Comparison of ENCODE assay signal across 13 cellular contexts in the genomic region with DNA sequence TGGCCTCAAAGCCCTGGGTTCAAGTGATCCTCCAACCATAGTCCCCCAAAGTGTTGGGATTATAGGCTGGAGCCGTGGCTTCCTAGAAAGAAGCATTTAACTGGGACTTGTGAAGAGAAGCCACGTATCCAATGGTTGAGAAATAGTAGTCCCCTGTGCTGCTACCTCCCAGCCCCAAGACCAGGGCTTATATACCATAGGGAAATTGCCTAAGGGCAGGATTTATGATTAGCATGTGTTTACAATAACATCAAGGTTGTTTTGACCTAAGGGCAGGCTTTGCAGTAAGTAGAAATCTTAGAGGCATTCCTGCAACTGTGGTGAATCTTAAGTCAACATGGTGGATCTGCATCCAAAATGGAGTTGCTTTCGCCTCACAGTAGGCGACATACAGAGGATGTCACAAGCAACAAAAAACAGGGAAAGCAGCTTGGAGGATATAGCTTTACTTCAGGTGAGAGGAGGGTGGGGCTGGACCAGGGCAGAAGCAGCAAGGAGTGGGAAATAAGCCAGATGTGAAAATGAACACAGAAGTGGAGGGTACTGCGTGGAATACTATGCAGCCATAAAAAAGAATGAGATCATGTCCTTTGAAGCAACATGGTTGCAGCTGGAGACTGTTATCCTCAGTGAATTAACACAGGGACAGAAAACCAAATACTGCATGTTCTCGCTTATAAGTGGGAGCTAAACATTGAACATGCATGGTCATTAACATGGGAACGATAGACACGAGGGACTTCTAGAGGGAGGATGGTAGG. TPM values are rescaled to one million over a fixed set of nuclear protein-coding genes. Genes with fewer than 3 reads are reported as not detected.
A peak's percentile ranks its signal among the peaks of the same experiment; 100 is the strongest.
DNase-seq lines count a peak whose midpoint lies in the region; ATAC-seq, FAIRE-seq and TF ChIP-seq lines count a peak whose summit lies in the region.
"Had no signal": no experiment of that assay in that cellular context is flagged by ENCODE, and none has a peak within 500 bp of the region (broad histone marks: within the 10 kb centered on the region; RNA-seq: fewer than 3 reads in every experiment).

No MANE protein-coding gene starts in this region.

- intact Hi-C loops in HepG2 (cut with micrococcal nuclease; ENCODE audit: unreplicated experiment) (no loop called here), right lobe of liver (cut with DNase I) (no loop called here), K562 (cut with micrococcal nuclease) (loop anchor here (10.0 kb wide), 1 partner anchor 112 kb away; no protein-coding TSS in a partner anchor), vagina (cut with DNase I) (no loop called here)

- no peaks in the 10 kb centered on the region for H3K9me1 ChIP-seq in K562 (ENCODE audit: control insufficient read depth, insufficient read depth, low read length)

- in situ Hi-C loops in HepG2 (cut with HindIII; ENCODE audit: extremely low pct_ligation_motif_present, low pct_unique_long_range_greater_than_20kb) (no loop called here), K562 (cut with MboI) (no loop called here)

- TF ChIP-seq RAD21 in HepG2 (CRISPR knock-in tag; IDR thresholded peaks at IDR 0.05) (no peak), K562 (CRISPR knock-in tag; conservative IDR thresholded peaks at IDR 0.05 in 1 of 2, IDR thresholded peaks at IDR 0.05 in 1 of 2) (no peak)

- no peak for TF ChIP-seq EP300 in HepG2 (IDR thresholded peaks at IDR 0.05; ENCODE audit: low read depth in 2 of 2, low read length in 2 of 2)
- TF ChIP-seq EP300 in HepG2 (CRISPR knock-in tag; IDR thresholded peaks at IDR 0.05; ENCODE audit: borderline replicate concordance) = no peak
- TF ChIP-seq EP300 in K562 (IDR thresholded peaks at IDR 0.05; ENCODE audit: low read length) = no peak

- H3K4me3 ChIP-seq in HepG2 (replicated peaks in 1 of 3; ENCODE audit: insufficient read depth in 1 of 3, low read depth in 2 of 3, low read length in 3 of 3) = no peak overlapping the region
- no peak overlapping the region for H3K4me3 ChIP-seq in right lobe of liver
- H3K4me3 ChIP-seq in K562 = no peak overlapping the region
- no peak overlapping the region for H3K4me3 ChIP-seq in mesodermal cell (ENCODE audit: extremely low read depth, insufficient read depth, low read length, poor library complexity, severe bottlenecking)
- H3K4me3 ChIP-seq in vagina = no peak overlapping the region
- no peak overlapping the region for H3K4me3 ChIP-seq in foreskin fibroblast (ENCODE audit: low read depth in 1 of 2, low read length in 2 of 2)
- H3K4me3 ChIP-seq: GM12878 had no signal

- FAIRE-seq in HepG2 (lab: Jason Lieb, UNC) (no peak), K562 (lab: Jason Lieb, UNC) (no peak)
- FAIRE-seq: GM12878, urothelium cell line had no signal

- H2AFZ ChIP-seq in HepG2 (ENCODE audit: low read length) = no peak overlapping the region
- H2AFZ ChIP-seq in K562 (ENCODE audit: low read depth, low read length) = no peak overlapping the region

- no peak for DNase-seq in HepG2 (ENCODE audit: low spot score)
- no peak for DNase-seq in right lobe of liver
- no peak for DNase-seq in K562 (ENCODE audit: extremely low read depth in 1 of 4, low spot score in 3 of 4)
- DNase-seq in vagina (ENCODE audit: extremely low spot score in 2 of 2) = no peak
- no peak for DNase-seq in activated CD4-positive, alpha-beta T cell treated with anti-CD3 and anti-CD28 coated beads for 4 hours
- DNase-seq in foreskin fibroblast = no peak
- DNase-seq: activated CD4-positive, alpha-beta T cell treated with anti-CD3 and anti-CD28 coated beads for 1 hour; DND-41; NCI-H1417 treated with DMSO at 0.1 percent for 48 hours had no signal

- no peak overlapping the region for H3K9ac ChIP-seq in HepG2 (ENCODE audit: insufficient read depth, low read depth, low read length)
- no peak overlapping the region for H3K9ac ChIP-seq in K562 (ENCODE audit: insufficient read depth in 1 of 2, low read depth in 2 of 2, low read length in 2 of 2)

- WGBS in HepG2 (ENCODE audit: low lambda C conversion rate) = 76% methylated on average over 8 of the region's 8 CpGs
- WGBS in right lobe of liver (ENCODE audit: insufficient coverage, low coverage, low lambda C conversion rate, missing lambda C conversion rate) = 88% methylated on average over 8 of the region's 8 CpGs
- 36% methylated on average over 8 of the region's 8 CpGs for whole genome bisulfite sequencing in K562 (ENCODE audit: insufficient coverage, low coverage, missing lambda C conversion rate)
- WGBS in mesodermal cell (ENCODE audit: insufficient coverage in 2 of 2), 2 experiments = 91 to 96% methylated on average over 7 to 8 of the region's 8 CpGs

- H3K4me1 ChIP-seq in HepG2 (ENCODE audit: insufficient read depth, low read length) (peaks cover 40% of the 10 kb centered on the region), right lobe of liver (no peaks in the 10 kb centered on the region), K562 (replicated peaks in 1 of 2; ENCODE audit: control insufficient read depth in 2 of 2, insufficient read depth in 2 of 2, low read length in 2 of 2) (peaks cover 0 to 2% of the 10 kb centered on the region in 2 experiments; a peak in 1 of 5 replicates), mesodermal cell (ENCODE audit: control insufficient read depth, insufficient read depth, low read length, poor library complexity, severe bottlenecking) (peaks cover 5% of the 10 kb centered on the region), vagina (no peaks in the 10 kb centered on the region)

- TF ChIP-seq POLR2A in HepG2 (IDR thresholded peaks at IDR 0.05; ENCODE audit: insufficient read depth in 1 of 2, low read depth in 2 of 2, low read length in 2 of 2) (no peak), right lobe of liver (IDR thresholded peaks at IDR 0.05) (no peak), K562 (conservative IDR thresholded peaks at IDR 0.05) (no peak), vagina (IDR thresholded peaks at IDR 0.05) (no peak)

- H3K4me2 ChIP-seq in HepG2 (ENCODE audit: low read depth, low read length) (peak overlapping the region; percentile 21; the same call in 1 of the 2 replicates), K562 (ENCODE audit: insufficient read depth, low read length) (no peak overlapping the region)

- POLR2A ChIA-PET in HepG2 (lab: Yijun Ruan, JAX) (interaction anchor here (0.7 to 1.3 kb wide), 2 partner anchors 13 to 19 kb away, joined by 3 to 4 read pairs; partner anchors contain the start of gene NSMCE1), K562 (lab: Yijun Ruan, JAX) (no interaction called here)

- H3K36me3 ChIP-seq in HepG2 (replicated peaks in 1 of 2; ENCODE audit: control insufficient read depth in 1 of 2, insufficient read depth in 2 of 2, low read length in 2 of 2) (no peaks in the 10 kb centered on the region), right lobe of liver (no peaks in the 10 kb centered on the region), K562 (ENCODE audit: control insufficient read depth, insufficient read depth, low read length) (no peaks in the 10 kb centered on the region), mesodermal cell (ENCODE audit: control insufficient read depth, insufficient read depth, low read length) (no peaks in the 10 kb centered on the region), vagina (no peaks in the 10 kb centered on the region)

- H3K27ac ChIP-seq in HepG2 (ENCODE audit: extremely low read length, insufficient read depth, low read length) = no peak overlapping the region
- H3K27ac ChIP-seq in right lobe of liver = no peak overlapping the region
- no peak overlapping the region for H3K27ac ChIP-seq in K562 (ENCODE audit: extremely low read depth, low read depth, low read length)
- H3K27ac ChIP-seq in mesodermal cell (ENCODE audit: low read depth, low read length, severe bottlenecking) = peak overlapping the region; percentile 67
- peak overlapping the region; percentile 39 for H3K27ac ChIP-seq in vagina

- TF ChIP-seq CTCF in HepG2 (CRISPR knock-in tag; IDR thresholded peaks at IDR 0.05) (no peak), right lobe of liver (IDR thresholded peaks at IDR 0.05) (no peak), K562 (IDR thresholded peaks at IDR 0.05 in 2 of 3, conservative IDR thresholded peaks at IDR 0.05 in 1 of 3; ENCODE audit: insufficient read depth in 2 of 3, low read depth in 1 of 3, low read length in 3 of 3) (no peak), vagina (IDR thresholded peaks at IDR 0.05) (no peak), foreskin fibroblast (IDR thresholded peaks at IDR 0.05; ENCODE audit: low read depth, low read length) (no peak)

- H3K9me3 ChIP-seq in HepG2 (ENCODE audit: low read length) (no peaks in the 10 kb centered on the region), right lobe of liver (no peaks in the 10 kb centered on the region), K562 (replicated peaks; ENCODE audit: control insufficient read depth, insufficient read depth, low read depth, low read length) (no peaks in the 10 kb centered on the region), mesodermal cell (ENCODE audit: control insufficient read depth, low read length) (peaks cover 6% of the 10 kb centered on the region), vagina (no peaks in the 10 kb centered on the region)

- CTCF ChIA-PET in HepG2 (lab: Yijun Ruan, JAX; ENCODE audit: low intra/inter-chr PET ratio, low total read pairs) = no interaction called here
- CTCF ChIA-PET in K562 (lab: Yijun Ruan, JAX; ENCODE audit: low intra/inter-chr PET ratio) = interaction anchor here (0.6 kb wide), 1 partner anchor 19 kb away, joined by 3 read pairs; the partner anchor contains the start of gene NSMCE1

- H3K79me2 ChIP-seq in HepG2 (ENCODE audit: insufficient read depth, low read length) (no peaks in the 10 kb centered on the region), K562 (ENCODE audit: control insufficient read depth, insufficient read depth, low read length) (no peaks in the 10 kb centered on the region)

- ATAC-seq in HepG2 (no peak), right lobe of liver (no peak), K562 (no peak), GM18868 (IDR thresholded peaks at IDR 0.05; ENCODE audit: unreplicated experiment) (no peak)
- ATAC-seq: GM12878 had no signal

- H4K20me1 ChIP-seq in HepG2 (ENCODE audit: insufficient read depth, low read length) (no peaks in the 10 kb centered on the region), K562 (replicated peaks; ENCODE audit: control insufficient read depth, insufficient read depth, low read length) (no peaks in the 10 kb centered on the region)

- BruUV-seq in HepG2 (replicated peaks; lab: Mats Ljungman, UMichigan) = no TSS peak
- BruUV-seq in K562 (replicated peaks; lab: Mats Ljungman, UMichigan) = no TSS peak

- peaks cover 0 to 4% of the 10 kb centered on the region in 2 experiments; a peak in 1 of 5 replicates for H3K27me3 ChIP-seq in HepG2 (ENCODE audit: control insufficient read depth in 1 of 2, insufficient read depth in 2 of 2, low read length in 2 of 2)
- no peaks in the 10 kb centered on the region for H3K27me3 ChIP-seq in right lobe of liver
- peaks cover 6 to 9% of the 10 kb centered on the region in 2 experiments; a peak in 3 of 5 replicates for H3K27me3 ChIP-seq in K562 (ENCODE audit: control insufficient read depth in 2 of 2, insufficient read depth in 2 of 2, low read length in 2 of 2)
- no peaks in the 10 kb centered on the region for H3K27me3 ChIP-seq in vagina

RNA-seq across cellular contexts. Expression of gene NSMCE1, which starts 18.7 kb away (rescaled TPM):
- 52.9 and 53.2 TPM in 2 replicates for total RNA-seq in HepG2 (2016; rRNA removed; fragmentation: Illumina TruSeq; extraction: Trizol)
- total RNA-seq in HepG2 (2016; cell fraction: cytosol; rRNA removed; fragmentation: Illumina TruSeq; extraction: Trizol; ENCODE audit: low read depth) = 17.2 and 19.5 TPM in 2 replicates
- 55.4 and 56.5 TPM in 2 replicates for total RNA-seq in HepG2 (2016; cell fraction: insoluble cytoplasmic fraction; rRNA removed; fragmentation: Illumina TruSeq; extraction: Trizol)
- total RNA-seq in HepG2 (2016; cell fraction: membrane; rRNA removed; fragmentation: Illumina TruSeq; extraction: Trizol) = 25.5 and 27.7 TPM in 2 replicates
- 28.0 and 30.5 TPM in 2 replicates for total RNA-seq in HepG2 (2016; cell fraction: nucleus; rRNA removed; fragmentation: Illumina TruSeq; extraction: Trizol)
- polyA plus RNA-seq in HepG2 (2011; rRNA removed) = 42.7 and 43.5 TPM in 2 replicates
- 43.3 and 48.1 TPM in 2 replicates for polyA plus RNA-seq in HepG2 (2011; cell fraction: cytosol; rRNA removed)
- 9.6 and 20.1 TPM in 2 replicates for polyA plus RNA-seq in HepG2 (2011; cell fraction: nucleus; rRNA removed)
- 63.6 and 69.8 TPM in 2 replicates for polyA plus RNA-seq in HepG2 (2012)
- polyA plus RNA-seq in HepG2 (2016; cell fraction: cytosol; fragmentation: Illumina TruSeq; extraction: Trizol; ENCODE audit: low read depth) = 16.5 and 23.5 TPM in 2 replicates
- 55.4 and 59.8 TPM in 2 replicates for polyA plus RNA-seq in HepG2 (2016; cell fraction: insoluble cytoplasmic fraction; fragmentation: Illumina TruSeq; extraction: Trizol; ENCODE audit: low read depth)
- 23.1 and 25.4 TPM in 2 replicates for polyA plus RNA-seq in HepG2 (2016; cell fraction: membrane; fragmentation: Illumina TruSeq; extraction: Trizol; ENCODE audit: low read depth)
- polyA plus RNA-seq in HepG2 (2016; cell fraction: nucleus; fragmentation: Illumina TruSeq; extraction: Trizol; ENCODE audit: insufficient read depth, low read depth) = 58.1 and 59.0 TPM in 2 replicates
- polyA minus RNA-seq in HepG2 (2011; rRNA and poly(A)+ RNA removed; ENCODE audit: low replicate concordance) = 68.2 and 105 TPM in 2 replicates
- 19.2 and 19.6 TPM in 2 replicates for polyA minus RNA-seq in HepG2 (2011; cell fraction: cytosol; rRNA and poly(A)+ RNA removed)
- polyA minus RNA-seq in HepG2 (2011; cell fraction: nucleus; rRNA and poly(A)+ RNA removed) = 12.1 and 29.7 TPM in 2 replicates
- total RNA-seq in right lobe of liver = 10 to 100 TPM; 23.7 to 42.3 (median 33.1) TPM
- total RNA-seq in K562 (2011; cell fraction: chromatin; rRNA removed; ENCODE audit: low replicate concordance) = 22.3 and 37.0 TPM in 2 replicates
- total RNA-seq in K562 (2011; cell fraction: nucleolus; rRNA removed) = 23.3 and 23.8 TPM in 2 replicates
- 19.3 and 24.7 TPM in 2 replicates for total RNA-seq in K562 (2011; cell fraction: nucleoplasm; rRNA removed)
- total RNA-seq in K562 (2014; rRNA removed) = 61.5 and 69.8 TPM in 2 replicates
- 50.6 and 57.1 TPM in 2 replicates for total RNA-seq in K562 (2014; rRNA removed; fragmentation: Illumina TruSeq; extraction: Trizol)
- total RNA-seq in K562 (2015; rRNA removed; fragmentation: Illumina TruSeq; extraction: Trizol) = 50.6 and 56.0 TPM in 2 replicates
- total RNA-seq in K562 (2021) = 59.5 and 68.2 TPM in 2 replicates
- 48.6 and 52.1 TPM in 2 replicates for polyA plus RNA-seq in K562 (2011; rRNA removed)
- 38.3 and 39.1 TPM in 2 replicates for polyA plus RNA-seq in K562 (2011; cell fraction: cytosol; rRNA removed)
- 18.3 and 19.4 TPM in 2 replicates for polyA plus RNA-seq in K562 (2011; cell fraction: nucleus; rRNA removed)
- 99.9 and 101 TPM in 2 replicates for polyA plus RNA-seq in K562 (2012)
- 77.9 and 79.2 TPM in 2 replicates for polyA plus RNA-seq in K562 (2014; fragmentation: Illumina TruSeq; extraction: Trizol)
- polyA plus RNA-seq in K562 (2014; fragmentation: Nextera tagmentation; extraction: Ambion mirVana) = 100 to 1,000 TPM; 154 to 163 TPM
- polyA plus RNA-seq in K562 (2014; rRNA removed) = 61.6 and 63.5 TPM in 2 replicates
- 39.9 and 49.7 TPM in 2 replicates for polyA minus RNA-seq in K562 (2011; rRNA and poly(A)+ RNA removed)
- 17.9 and 18.6 TPM in 2 replicates for polyA minus RNA-seq in K562 (2011; cell fraction: cytosol; rRNA and poly(A)+ RNA removed)
- polyA minus RNA-seq in K562 (2011; cell fraction: nucleus; rRNA and poly(A)+ RNA removed) = 7.3 and 15.7 TPM in 2 replicates
- 24.3 TPM for polyA plus RNA-seq in mesodermal cell (2013, experiment 1 of 2)
- 23.7 TPM for polyA plus RNA-seq in mesodermal cell (2013, experiment 2 of 2)
- 24.6 TPM for total RNA-seq in vagina

RNA-seq across cellular contexts. Expression of gene IL4R, which starts 26.5 kb away (rescaled TPM):
- total RNA-seq in HepG2 (2016; rRNA removed; fragmentation: Illumina TruSeq; extraction: Trizol) = 7.6 and 15.9 TPM in 2 replicates
- 8.0 and 9.2 TPM in 2 replicates for total RNA-seq in HepG2 (2016; cell fraction: cytosol; rRNA removed; fragmentation: Illumina TruSeq; extraction: Trizol; ENCODE audit: low read depth)
- 6.9 and 15.8 TPM in 2 replicates for total RNA-seq in HepG2 (2016; cell fraction: insoluble cytoplasmic fraction; rRNA removed; fragmentation: Illumina TruSeq; extraction: Trizol)
- total RNA-seq in HepG2 (2016; cell fraction: membrane; rRNA removed; fragmentation: Illumina TruSeq; extraction: Trizol) = 9.4 and 9.6 TPM in 2 replicates
- 16.4 and 21.4 TPM in 2 replicates for total RNA-seq in HepG2 (2016; cell fraction: nucleus; rRNA removed; fragmentation: Illumina TruSeq; extraction: Trizol)
- 49.6 and 60.7 TPM in 2 replicates for polyA plus RNA-seq in HepG2 (2011; rRNA removed)
- polyA plus RNA-seq in HepG2 (2011; cell fraction: cytosol; rRNA removed) = 30.7 and 32.4 TPM in 2 replicates
- polyA plus RNA-seq in HepG2 (2011; cell fraction: nucleus; rRNA removed) = 61.1 and 65.1 TPM in 2 replicates
- 13.9 and 22.1 TPM in 2 replicates for polyA plus RNA-seq in HepG2 (2012)
- polyA plus RNA-seq in HepG2 (2016; cell fraction: cytosol; fragmentation: Illumina TruSeq; extraction: Trizol; ENCODE audit: low read depth) = 1.4 and 1.8 TPM in 2 replicates
- polyA plus RNA-seq in HepG2 (2016; cell fraction: insoluble cytoplasmic fraction; fragmentation: Illumina TruSeq; extraction: Trizol; ENCODE audit: low read depth) = 6.0 and 8.1 TPM in 2 replicates
- polyA plus RNA-seq in HepG2 (2016; cell fraction: membrane; fragmentation: Illumina TruSeq; extraction: Trizol; ENCODE audit: low read depth) = 3.4 and 3.5 TPM in 2 replicates
- polyA plus RNA-seq in HepG2 (2016; cell fraction: nucleus; fragmentation: Illumina TruSeq; extraction: Trizol; ENCODE audit: insufficient read depth, low read depth) = 38.0 and 39.0 TPM in 2 replicates
- 54.4 and 98.2 TPM in 2 replicates for polyA minus RNA-seq in HepG2 (2011; rRNA and poly(A)+ RNA removed; ENCODE audit: low replicate concordance)
- 19.2 and 23.0 TPM in 2 replicates for polyA minus RNA-seq in HepG2 (2011; cell fraction: cytosol; rRNA and poly(A)+ RNA removed)
- polyA minus RNA-seq in HepG2 (2011; cell fraction: nucleus; rRNA and poly(A)+ RNA removed) = 30.3 and 37.8 TPM in 2 replicates
- 100 to 1,000 TPM in 1 of 6 experiments, 10 to 100 TPM in 5; 38.8 to 147 (median 46.9) TPM for total RNA-seq in right lobe of liver
- 7.2 and 21.7 TPM in 2 replicates for total RNA-seq in K562 (2011; cell fraction: chromatin; rRNA removed; ENCODE audit: low replicate concordance)
- total RNA-seq in K562 (2011; cell fraction: nucleolus; rRNA removed) = 11.1 and 17.7 TPM in 2 replicates
- total RNA-seq in K562 (2011; cell fraction: nucleoplasm; rRNA removed) = 10.4 and 11.7 TPM in 2 replicates
- 3.3 and 3.5 TPM in 2 replicates for total RNA-seq in K562 (2014; rRNA removed)
- total RNA-seq in K562 (2014; rRNA removed; fragmentation: Illumina TruSeq; extraction: Trizol) = 1.9 and 2.4 TPM in 2 replicates
- 3.3 and 3.8 TPM in 2 replicates for total RNA-seq in K562 (2015; rRNA removed; fragmentation: Illumina TruSeq; extraction: Trizol)
- 5.2 and 5.5 TPM in 2 replicates for total RNA-seq in K562 (2021)
- 5.8 and 6.2 TPM in 2 replicates for polyA plus RNA-seq in K562 (2011; rRNA removed)
- polyA plus RNA-seq in K562 (2011; cell fraction: cytosol; rRNA removed) = 6.4 and 8.7 TPM in 2 replicates
- 5.5 and 7.6 TPM in 2 replicates for polyA plus RNA-seq in K562 (2011; cell fraction: nucleus; rRNA removed)
- polyA plus RNA-seq in K562 (2012) = 4.9 and 5.9 TPM in 2 replicates
- 3.9 and 4.1 TPM in 2 replicates for polyA plus RNA-seq in K562 (2014; fragmentation: Illumina TruSeq; extraction: Trizol)
- polyA plus RNA-seq in K562 (2014; fragmentation: Nextera tagmentation; extraction: Ambion mirVana) = under 1 TPM; 0.17 to 0.38 TPM
- 3.0 and 3.3 TPM in 2 replicates for polyA plus RNA-seq in K562 (2014; rRNA removed)
- polyA minus RNA-seq in K562 (2011; rRNA and poly(A)+ RNA removed) = 5.1 and 6.8 TPM in 2 replicates
- polyA minus RNA-seq in K562 (2011; cell fraction: cytosol; rRNA and poly(A)+ RNA removed) = 3.2 and 7.3 TPM in 2 replicates
- polyA minus RNA-seq in K562 (2011; cell fraction: nucleus; rRNA and poly(A)+ RNA removed) = 6.9 and 9.8 TPM in 2 replicates
- 29.3 TPM for polyA plus RNA-seq in mesodermal cell (2013, experiment 1 of 2)
- polyA plus RNA-seq in mesodermal cell (2013, experiment 2 of 2) = 20.0 TPM
- total RNA-seq in vagina = 64.1 TPM

Comparison
In these comparisons a context has a peak if more than half of its experiments do, and no peak if none do; other contexts are left out.
1. H3K27ac ChIP-seq: peak in mesodermal cell (single experiment) and vagina (single experiment); none in HepG2 (single experiment), right lobe of liver (0 of 3) and K562 (single experiment).
2. Of the 241 proteins assayed by ChIP-seq in both HepG2 and K562: peak only in HepG2: none; only in K562: CREB3; in both: none; in neither: 240.